Comparison of ENCODE assay signal across 8 cellular contexts in genomic region chr4:83034630-83035494, GRCh38. TPM values are rescaled to one million over a fixed set of nuclear protein-coding genes. Genes with fewer than 3 reads are reported as not detected.
A peak's percentile ranks its signal among the peaks of the same experiment; 100 is the strongest.
DNase-seq lines count a peak whose midpoint lies in the region; ATAC-seq and TF ChIP-seq lines count a peak whose summit lies in the region.

TSS of gene COPS4 (plus strand) at chr4:83035183. CDS start at chr4:83035225, 42 bp downstream.

- ATAC-seq in GM19372 (IDR thresholded peaks at IDR 0.05; ENCODE audit: low read depth, unreplicated experiment) (peak; percentile 98), HG03558 (IDR thresholded peaks at IDR 0.05; ENCODE audit: extremely low read depth, unreplicated experiment) (peak; percentile 98), left colon (peak; percentile 97)

- DNase-seq in NCI-H748 (lab: John Stamatoyannopoulos, UW; ENCODE audit: unreplicated experiment) (peak; percentile 99), cortex of kidney (lab: John Stamatoyannopoulos, UW) (peak; percentile 17), left colon (peak; percentile 95 to 99)
- peak; percentile 92 for DNase-seq in activated CD4-positive, alpha-beta T cell treated with anti-CD3 and anti-CD28 coated beads, Interleukin-2, amount 50 U/mL, for 1 hour
- DNase-seq in stimulated activated CD4-positive, alpha-beta T cell treated with anti-CD3 and anti-CD28 coated beads, Interleukin-1b, Interleukin-23, amount 100 ng/mL, for 48 hours, result peak; percentile 98

- peak within 1 kb of the TSS; percentile 78 for H3K27ac ChIP-seq in C4-2B

- intact Hi-C loops in left colon (cut with DNase I, micrococcal nuclease), result no loop called here

- TF ChIP-seq CTCF in C4-2B (conservative IDR thresholded peaks at IDR 0.05), result peak; percentile 47

RNA-seq across cellular contexts. Expression of gene COPS4, which starts in this region (rescaled TPM):
- 10 to 100 TPM; 22.9 to 23.7 TPM for total RNA-seq in left colon

Comparison
In these comparisons a context has a peak if more than half of its experiments do, and no peak if none do; other contexts are left out.
1. Peak in every context shown above with its lines: DNase-seq, ATAC-seq and H3K27ac ChIP-seq.
2. DNase-seq: peak in every context shown above with its lines; median percentile 99 in NCI-H748; 98 in stimulated activated CD4-positive, alpha-beta T cell treated with anti-CD3 and anti-CD28 coated beads, Interleukin-1b, Interleukin-23, amount 100 ng/mL, for 48 hours; 97 in left colon; 92 in activated CD4-positive, alpha-beta T cell treated with anti-CD3 and anti-CD28 coated beads, Interleukin-2, amount 50 U/mL, for 1 hour; 17 in cortex of kidney.